In genomic region chr10:15201589-15202300, GRCh38 we compare ENCODE assay signal across 13 cellular contexts. TPM values are rescaled to one million over a fixed set of nuclear protein-coding genes. Genes with fewer than 3 reads are reported as not detected.
DNase-seq lines count a peak whose midpoint lies in the region; ATAC-seq and TF ChIP-seq lines count a peak whose summit lies in the region.
"Had no signal": no experiment of that assay in that cellular context is flagged by ENCODE, and none has a peak within 500 bp of the region (broad histone marks: within the 10 kb centered on the region; RNA-seq: fewer than 3 reads in every experiment).

No MANE protein-coding gene starts in this region.

- TF ChIP-seq CTCF in HEK293 (tag by site-specific recombination; IDR thresholded peaks at IDR 0.05): no peak
- no peak for TF ChIP-seq CTCF in WI38 (IDR thresholded peaks at IDR 0.05; ENCODE audit: low read depth, low read length)

- ATAC-seq in HG03460 (IDR thresholded peaks at IDR 0.05; ENCODE audit: unreplicated experiment): no peak
- ATAC-seq in GM19452 (IDR thresholded peaks at IDR 0.05; ENCODE audit: unreplicated experiment): no peak
- ATAC-seq in stimulated activated naive CD8-positive, alpha-beta T cell treated with anti-CD3 and anti-CD28 coated beads, Interleukin-15, Interleukin-2, amounts not matched to agents 100 U/mL and 50 U/mL, for 24 hours: no peak
- ATAC-seq: lower lobe of right lung, psoas muscle had no signal

- H3K4me3 ChIP-seq in HEK293 (ENCODE audit: low read depth, low read length) (no peak overlapping the region), WI38 (ENCODE audit: low read depth, low read length) (peak overlapping the region; percentile 34)
- H3K4me3 ChIP-seq: lower lobe of right lung, psoas muscle had no signal

- H3K9me3 ChIP-seq in HEK293 (ENCODE audit: control insufficient read depth, insufficient read depth, low read depth, low read length): no peaks in the 10 kb centered on the region
- H3K9me3 ChIP-seq: lower lobe of right lung, psoas muscle had no signal

- DNase-seq in A172 (ENCODE audit: low spot score) (peak; percentile 84), hepatic stellate cell (ENCODE audit: low spot score) (peak; percentile 42), HUDEP-2 (lab: John Stamatoyannopoulos, UW; ENCODE audit: unreplicated experiment in 76 of 76) (no peak)
- DNase-seq in stimulated activated naive CD8-positive, alpha-beta T cell treated with anti-CD3 and anti-CD28 coated beads, Interleukin-15, Interleukin-2, amounts not matched to agents 100 U/mL and 50 U/mL, for 24 hours: no peak
- DNase-seq: activated naive CD4-positive, alpha-beta T cell treated with anti-CD3 and anti-CD28 coated beads for 36 hours; lower lobe of right lung; NCI-H1436 treated with DMSO at 0.1 percent for 48 hours; NK-92 treated with Interleukin-12 subunit alpha and Interleukin-12 subunit beta, amount 100 ng/mL, for 24 hours; psoas muscle had no signal

- CTCF ChIA-PET in HEK293 (lab: Yijun Ruan, JAX): interaction anchor here (0.5 to 1.9 kb wide), 4 partner anchors 9 to 212 kb away, joined by 3 to 6 read pairs (median 5); no protein-coding TSS in a partner anchor

- POLR2A ChIA-PET in HEK293 (lab: Yijun Ruan, JAX): interaction anchor here (0.5 kb wide), 2 partner anchors 164 to 245 kb away, joined by 3 read pairs; no protein-coding TSS in a partner anchor

- no peaks in the 10 kb centered on the region for H3K36me3 ChIP-seq in HEK293 (ENCODE audit: control insufficient read depth in 2 of 2, insufficient read depth in 1 of 2, low read length in 2 of 2)
- H3K36me3 ChIP-seq: lower lobe of right lung had no signal

- H3K4me1 ChIP-seq in HEK293 (ENCODE audit: control insufficient read depth, insufficient read depth, low read length): no peaks in the 10 kb centered on the region
- H3K4me1 ChIP-seq: lower lobe of right lung, psoas muscle had no signal

- no peak overlapping the region for H3K27ac ChIP-seq in HEK293 (ENCODE audit: extremely low read depth, low read depth, low read length)
- H3K27ac ChIP-seq: lower lobe of right lung, psoas muscle had no signal

TF ChIP-seq in HEK293, 187 proteins besides CTCF, POLR2A, EP300 and RAD21:
- TF ChIP-seq, protein P1, sequence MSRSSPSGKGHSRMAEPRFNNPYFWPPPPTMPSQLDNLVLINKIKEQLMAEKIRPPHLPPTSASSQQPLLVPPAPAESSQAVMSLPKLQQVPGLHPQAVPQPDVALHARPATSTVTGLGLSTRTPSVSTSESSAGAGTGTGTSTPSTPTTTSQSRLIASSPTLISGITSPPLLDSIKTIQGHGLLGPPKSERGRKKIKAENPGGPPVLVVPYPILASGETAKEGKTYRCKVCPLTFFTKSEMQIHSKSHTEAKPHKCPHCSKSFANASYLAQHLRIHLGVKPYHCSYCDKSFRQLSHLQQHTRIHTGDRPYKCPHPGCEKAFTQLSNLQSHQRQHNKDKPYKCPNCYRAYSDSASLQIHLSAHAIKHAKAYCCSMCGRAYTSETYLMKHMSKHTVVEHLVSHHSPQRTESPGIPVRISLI (tag by site-specific recombination; IDR thresholded peaks at IDR 0.05): no peak
- TF ChIP-seq TRIM28 (IDR thresholded peaks at IDR 0.05; ENCODE audit: borderline replicate concordance, low read length) (no peak), ZNF157 (tag by site-specific recombination; IDR thresholded peaks at IDR 0.05) (no peak), ZBTB48 (tag by site-specific recombination; IDR thresholded peaks at IDR 0.05) (no peak), ZNF184 (tag by site-specific recombination; IDR thresholded peaks at IDR 0.05) (no peak), PRDM1 (tag by site-specific recombination; IDR thresholded peaks at IDR 0.05) (peak; percentile 59), ZNF624 (tag by site-specific recombination; IDR thresholded peaks at IDR 0.05) (no peak), ZNF571 (tag by site-specific recombination; IDR thresholded peaks at IDR 0.05) (no peak)
- TF ChIP-seq, protein P2, sequence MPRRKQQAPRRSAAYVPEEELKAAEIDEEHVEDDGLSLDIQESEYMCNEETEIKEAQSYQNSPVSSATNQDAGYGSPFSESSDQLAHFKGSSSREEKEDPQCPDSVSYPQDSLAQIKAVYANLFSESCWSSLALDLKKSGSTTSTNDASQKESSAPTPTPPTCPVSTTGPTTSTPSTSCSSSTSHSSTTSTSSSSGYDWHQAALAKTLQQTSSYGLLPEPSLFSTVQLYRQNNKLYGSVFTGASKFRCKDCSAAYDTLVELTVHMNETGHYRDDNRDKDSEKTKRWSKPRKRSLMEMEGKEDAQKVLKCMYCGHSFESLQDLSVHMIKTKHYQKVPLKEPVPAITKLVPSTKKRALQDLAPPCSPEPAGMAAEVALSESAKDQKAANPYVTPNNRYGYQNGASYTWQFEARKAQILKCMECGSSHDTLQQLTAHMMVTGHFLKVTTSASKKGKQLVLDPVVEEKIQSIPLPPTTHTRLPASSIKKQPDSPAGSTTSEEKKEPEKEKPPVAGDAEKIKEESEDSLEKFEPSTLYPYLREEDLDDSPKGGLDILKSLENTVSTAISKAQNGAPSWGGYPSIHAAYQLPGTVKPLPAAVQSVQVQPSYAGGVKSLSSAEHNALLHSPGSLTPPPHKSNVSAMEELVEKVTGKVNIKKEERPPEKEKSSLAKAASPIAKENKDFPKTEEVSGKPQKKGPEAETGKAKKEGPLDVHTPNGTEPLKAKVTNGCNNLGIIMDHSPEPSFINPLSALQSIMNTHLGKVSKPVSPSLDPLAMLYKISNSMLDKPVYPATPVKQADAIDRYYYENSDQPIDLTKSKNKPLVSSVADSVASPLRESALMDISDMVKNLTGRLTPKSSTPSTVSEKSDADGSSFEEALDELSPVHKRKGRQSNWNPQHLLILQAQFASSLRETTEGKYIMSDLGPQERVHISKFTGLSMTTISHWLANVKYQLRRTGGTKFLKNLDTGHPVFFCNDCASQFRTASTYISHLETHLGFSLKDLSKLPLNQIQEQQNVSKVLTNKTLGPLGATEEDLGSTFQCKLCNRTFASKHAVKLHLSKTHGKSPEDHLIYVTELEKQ (tag by site-specific recombination; IDR thresholded peaks at IDR 0.05; ENCODE audit: borderline replicate concordance): no peak

RNA-seq across cellular contexts. Expression of gene NMT2, which starts 33.3 kb away (rescaled TPM):
- 102 and 105 TPM in 2 replicates for total RNA-seq in A172 (2014; rRNA removed; shearing (Covaris generic))

Comparison
In these comparisons a context has a peak if more than half of its experiments do, and no peak if none do; other contexts are left out.
1. DNase-seq: peak in A172 (single experiment) and hepatic stellate cell (single experiment); none in stimulated activated naive CD8-positive, alpha-beta T cell treated with anti-CD3 and anti-CD28 coated beads, Interleukin-15, Interleukin-2, amounts not matched to agents 100 U/mL and 50 U/mL, for 24 hours (single experiment) and HUDEP-2 (0 of 76).